8 cellular contexts compared by ENCODE assay signal in the genomic region with DNA sequence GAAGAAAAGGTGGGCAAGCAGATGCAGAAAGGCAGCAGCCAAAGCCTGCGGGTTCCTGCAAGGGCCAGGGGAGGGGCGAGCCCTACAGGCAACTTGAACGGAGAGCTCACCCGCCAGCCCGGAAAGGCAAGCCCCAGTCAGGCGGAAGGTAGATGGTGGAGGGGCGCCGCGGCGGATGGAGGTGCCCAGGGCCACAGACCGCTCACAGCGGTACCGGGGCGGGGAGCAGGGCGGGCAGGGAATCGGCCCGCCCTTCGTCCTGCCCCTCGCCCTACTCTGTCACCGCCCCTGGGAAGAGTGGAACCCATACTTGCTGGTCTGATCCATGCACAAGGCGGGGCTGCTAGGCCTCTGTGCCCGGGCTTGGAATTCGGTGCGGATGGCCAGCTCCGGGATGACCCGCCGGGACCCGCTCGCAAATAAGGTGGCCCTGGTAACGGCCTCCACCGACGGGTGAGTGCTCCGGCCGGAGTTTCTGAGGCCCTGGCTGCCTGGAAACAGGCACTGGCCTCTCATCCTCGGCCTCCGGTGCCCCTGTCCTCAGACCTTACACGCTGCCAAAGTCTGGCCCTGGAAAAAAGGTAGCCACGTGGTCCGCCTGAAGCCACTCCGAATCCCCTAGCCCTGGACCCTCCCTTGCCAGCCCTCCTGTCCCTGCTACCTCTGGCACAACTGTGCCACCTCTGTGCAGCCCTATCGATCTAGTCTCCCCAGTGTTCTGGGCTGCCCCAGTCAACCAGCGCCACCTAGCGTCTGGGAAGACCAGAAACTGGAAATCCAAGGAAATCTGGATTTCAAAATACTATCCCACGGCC. TPM values are rescaled to one million over a fixed set of nuclear protein-coding genes. Genes with fewer than 3 reads are reported as not detected.
A peak's percentile ranks its signal among the peaks of the same experiment; 100 is the strongest.
DNase-seq lines count a peak whose midpoint lies in the region; ATAC-seq and TF ChIP-seq lines count a peak whose summit lies in the region.

A gene (plus strand): TSS at position 307 of the 815 bp plus-strand sequence. CDS start 19 bp downstream, at position 326.

- peaks cover under 1% of the 10 kb centered on the region for H3K36me3 Mint-ChIP-seq in natural killer cell treated with Interleukin-12 subunit alpha and Interleukin-12 subunit beta and Interleukin-15 and Interleukin-18, amount 100 ng/mL, for 72 hours

- peak within 1 kb of the TSS; percentile 94 for H3K9ac ChIP-seq in GM23248

- H3K79me2 ChIP-seq in GM23248 (ENCODE audit: insufficient read depth), result peaks cover 15% of the 10 kb centered on the region; the same call in 1 of the 2 replicates

- H4K20me1 ChIP-seq in GM23248 (ENCODE audit: insufficient read depth), result no peaks in the 10 kb centered on the region

- no peaks in the 10 kb centered on the region for H3F3A ChIP-seq in GM23248 (ENCODE audit: insufficient read depth)

- H3K27ac ChIP-seq in GM23248, result peak within 1 kb of the TSS; percentile 66

- peak within 1 kb of the TSS; percentile 88 for H3K4me2 ChIP-seq in GM23248 (ENCODE audit: unreplicated experiment)

- no peaks in the 10 kb centered on the region for H3K9me3 Mint-ChIP-seq in natural killer cell treated with Interleukin-12 subunit alpha and Interleukin-12 subunit beta and Interleukin-15 and Interleukin-18, amount 100 ng/mL, for 72 hours

- H3K4me3 ChIP-seq in GM23248 (peak within 1 kb of the TSS; percentile 87), fibroblast of mammary gland (ENCODE audit: control insufficient read depth, low read depth, low read length) (peak within 1 kb of the TSS; percentile 82)

- in situ Hi-C loops in GM23248 (cut with MboI), result no loop called here

- peak within 1 kb of the TSS; percentile 91 for H3K4me3 Mint-ChIP-seq in natural killer cell treated with Interleukin-12 subunit alpha and Interleukin-12 subunit beta and Interleukin-15 and Interleukin-18, amount 100 ng/mL, for 72 hours

- WGBS in GM23248 (ENCODE audit: low coverage in 1 of 2, low lambda C conversion rate in 2 of 2, missing lambda C conversion rate in 2 of 2), 2 experiments, result 1% methylated on average over 29 to 44 of the region's 44 CpGs

- peak within 1 kb of the TSS; percentile 92 for H2AFZ ChIP-seq in GM23248

- H3K36me3 ChIP-seq in GM23248 (ENCODE audit: low read depth), result 0 out of 2 replicates have a peak, but pooled peaks cover 6% of the 10 kb centered on the region

- peak within 1 kb of the TSS; percentile 63 to 97 for H3K27ac Mint-ChIP-seq in natural killer cell treated with Interleukin-12 subunit alpha and Interleukin-12 subunit beta and Interleukin-15 and Interleukin-18, amount 100 ng/mL, for 72 hours

- ATAC-seq in natural killer cell treated with Interleukin-12 subunit alpha and Interleukin-12 subunit beta and Interleukin-15 and Interleukin-18, amount 100 ng/mL, for 72 hours, result peak; percentile 98
- peak; percentile 100 for ATAC-seq in stimulated activated naive CD8-positive, alpha-beta T cell treated with anti-CD3 and anti-CD28 coated beads, Interleukin-15, Interleukin-2, amounts not matched to agents 100 U/mL and 50 U/mL, for 24 hours

- no peaks in the 10 kb centered on the region for H3K27me3 Mint-ChIP-seq in natural killer cell treated with Interleukin-12 subunit alpha and Interleukin-12 subunit beta and Interleukin-15 and Interleukin-18, amount 100 ng/mL, for 72 hours

- peak; percentile 87 for DNase-seq in EH (ENCODE audit: low read depth)
- DNase-seq in GM23248, result peak; percentile 92
- peak; percentile 78 for DNase-seq in LHCN-M2 (ENCODE audit: low read depth)
- DNase-seq in RPMI8226, result peak; percentile 75
- DNase-seq in activated T-helper 1 cell treated with anti-CD3 and anti-CD28 coated beads, Interleukin-2, amount 50 U/mL, for 16 hours (ENCODE audit: low read depth in 1 of 2, low spot score in 1 of 2), result peak; percentile 63
- peak; percentile 77 for DNase-seq in fibroblast of mammary gland (ENCODE audit: low read depth)
- peak; percentile 87 for DNase-seq in natural killer cell treated with Interleukin-12 subunit alpha and Interleukin-12 subunit beta and Interleukin-15 and Interleukin-18, amount 100 ng/mL, for 72 hours (ENCODE audit: low spot score)
- DNase-seq in stimulated activated naive CD8-positive, alpha-beta T cell treated with anti-CD3 and anti-CD28 coated beads, Interleukin-15, Interleukin-2, amounts not matched to agents 100 U/mL and 50 U/mL, for 24 hours, result peak; percentile 89

- no peaks in the 10 kb centered on the region for H3K9me2 ChIP-seq in GM23248 (ENCODE audit: insufficient read depth)

- no peaks in the 10 kb centered on the region for H3K9me3 ChIP-seq in GM23248 (ENCODE audit: low read depth)

- peak; percentile 90 for TF ChIP-seq CTCF in fibroblast of mammary gland (conservative IDR thresholded peaks at IDR 0.05; ENCODE audit: control insufficient read depth, insufficient read depth, low read depth, low read length)

- H3K4me1 Mint-ChIP-seq in natural killer cell treated with Interleukin-12 subunit alpha and Interleukin-12 subunit beta and Interleukin-15 and Interleukin-18, amount 100 ng/mL, for 72 hours (ENCODE audit: low read depth in 2 of 2), result peaks cover 13 to 24% of the 10 kb centered on the region in 2 donors

- peaks cover 15% of the 10 kb centered on the region; the same call in 1 of the 2 replicates for H3K4me1 ChIP-seq in GM23248 (ENCODE audit: insufficient read depth)

- no peaks in the 10 kb centered on the region for H3K27me3 ChIP-seq in GM23248 (replicated peaks; ENCODE audit: insufficient read depth)

RNA-seq across cellular contexts. Expression of the gene that starts here (rescaled TPM):
- total RNA-seq in GM23248 (2014; rRNA removed; shearing (Covaris generic)), result 23.0 and 25.4 TPM in 2 replicates
- 35.4 and 35.9 TPM in 2 replicates for polyA plus RNA-seq in GM23248 (2016; fragmentation: Nextera tagmentation; extraction: Ambion mirVana)
- total RNA-seq in LHCN-M2 (2014; rRNA removed), result 42.1 and 50.6 TPM in 2 replicates
- polyA plus RNA-seq in LHCN-M2 (2012), result 51.5 TPM
- 10 to 100 TPM; 12.3 to 19.0 TPM for total RNA-seq in natural killer cell treated with Interleukin-12 subunit alpha and Interleukin-12 subunit beta and Interleukin-15 and Interleukin-18, amount 100 ng/mL, for 72 hours

Comparison
In these comparisons a context has a peak if more than half of its experiments do, and no peak if none do; other contexts are left out.
1. Peak in every context shown above with its lines: DNase-seq, ATAC-seq, H3K4me3 ChIP-seq and H3K27ac ChIP-seq.